ENCODE assay signal across 22 cellular contexts in genomic region chr5:78765756-78766411, GRCh38.
A peak's percentile ranks its signal among the peaks of the same experiment; 100 is the strongest.
DNase-seq lines count a peak whose midpoint lies in the region; ATAC-seq, FAIRE-seq and TF ChIP-seq lines count a peak whose summit lies in the region.
"Had no signal": no experiment of that assay in that cellular context is flagged by ENCODE, and none has a peak within 500 bp of the region (broad histone marks: within the 10 kb centered on the region; RNA-seq: fewer than 3 reads in every experiment).

No MANE protein-coding gene starts in this region.

- TF ChIP-seq POLR2A in heart left ventricle (IDR thresholded peaks at IDR 0.05) = no peak

- no peaks in the 10 kb centered on the region for H3K79me2 ChIP-seq in mesendoderm (ENCODE audit: control insufficient read depth, insufficient read depth, low read length)

- no peak for TF ChIP-seq CTCF in right atrium auricular region (IDR thresholded peaks at IDR 0.05)
- TF ChIP-seq CTCF in heart left ventricle (IDR thresholded peaks at IDR 0.05) = no peak

- WGBS in heart left ventricle, 4 donors = 75 to 82% (median 79%) methylated on average over 7 of the region's 7 CpGs
- WGBS in mesendoderm (ENCODE audit: extremely low coverage, insufficient coverage, low lambda C conversion rate) = no CpG with 5 or more reads among the region's 7 CpGs
- WGBS in small intestine, 3 donors = 16 to 40% (median 36%) methylated on average over 7 of the region's 7 CpGs

- H2BK120ac ChIP-seq in mesendoderm (ENCODE audit: low read depth, low read length) = no peak overlapping the region

- no peak overlapping the region for H3K23ac ChIP-seq in mesendoderm (ENCODE audit: low read length)

- intact Hi-C loops in heart left ventricle (cut with DNase I) = no loop called here

- ATAC-seq in heart left ventricle (no peak), GM19023 (IDR thresholded peaks at IDR 0.05; ENCODE audit: unreplicated experiment) (no peak)
- ATAC-seq: GM23338, HCT116 had no signal

- H3K4me3 ChIP-seq in right atrium auricular region (no peak overlapping the region), heart left ventricle (no peak overlapping the region), mesendoderm (ENCODE audit: low read length) (no peak overlapping the region), small intestine (ENCODE audit: low read depth in 1 of 2, low read length in 2 of 2) (no peak overlapping the region)
- H3K4me3 ChIP-seq: GM23338, PC-9, SJSA1 had no signal

- H3K9ac ChIP-seq in mesendoderm (ENCODE audit: low read length) = no peak overlapping the region
- H3K9ac ChIP-seq: KMS-11 had no signal

- no peak overlapping the region for H3K4me2 ChIP-seq in mesendoderm (ENCODE audit: low read length)
- H3K4me2 ChIP-seq: GM23338, KMS-11, PC-9 had no signal

- H2BK5ac ChIP-seq in mesendoderm (ENCODE audit: low read length) = no peak overlapping the region

- H3K4me1 ChIP-seq in right atrium auricular region = no peaks in the 10 kb centered on the region
- peaks cover 0 to 5% (median 0%) of the 10 kb centered on the region in 12 donors for H3K4me1 ChIP-seq in heart left ventricle
- peaks cover 1% of the 10 kb centered on the region for H3K4me1 ChIP-seq in mesendoderm (ENCODE audit: control insufficient read depth, low read depth, low read length)
- no peaks in the 10 kb centered on the region for H3K4me1 ChIP-seq in small intestine (ENCODE audit: control insufficient read depth in 2 of 2, insufficient read depth in 1 of 2, low read depth in 1 of 2, low read length in 1 of 2)
- H3K4me1 ChIP-seq: SJSA1 had no signal

- no peak overlapping the region for H3K18ac ChIP-seq in mesendoderm (ENCODE audit: low read length)

- FAIRE-seq in small intestine (lab: Jason Lieb, UNC) = no peak
- FAIRE-seq: G401.6 had no signal

- no peaks in the 10 kb centered on the region for H3K27me3 ChIP-seq in right atrium auricular region
- no peaks in the 10 kb centered on the region for H3K27me3 ChIP-seq in heart left ventricle
- no peaks in the 10 kb centered on the region for H3K27me3 ChIP-seq in mesendoderm (ENCODE audit: insufficient read depth, low read length, poor library complexity)
- H3K27me3 ChIP-seq in small intestine (ENCODE audit: control insufficient read depth in 2 of 2, insufficient read depth in 2 of 2, low read length in 2 of 2) = no peaks in the 10 kb centered on the region
- H3K27me3 ChIP-seq: SJSA1 had no signal

- H3K27ac ChIP-seq in right atrium auricular region (no peak overlapping the region), heart left ventricle (peak overlapping the region in 1 of 12 donors; percentile 56), mesendoderm (ENCODE audit: low read depth, low read length) (no peak overlapping the region), small intestine (ENCODE audit: low read depth in 1 of 2, low read length in 1 of 2) (no peak overlapping the region)
- H3K27ac ChIP-seq: 22Rv1, KMS-11, PC-9, SJSA1 had no signal

- H2BK15ac ChIP-seq in mesendoderm (replicated peaks; ENCODE audit: low read depth) = no peak overlapping the region

- DNase-seq in right atrium auricular region (ENCODE audit: low spot score) (peak; percentile 13), heart left ventricle (no peak), mesendoderm (no peak), small intestine (peak; percentile 21), NCI-H345 treated with DMSO at 0.1 percent for 48 hours (lab: John Stamatoyannopoulos, UW; ENCODE audit: unreplicated experiment) (no peak), NK-92 (lab: John Stamatoyannopoulos, UW; ENCODE audit: unreplicated experiment) (no peak)
- DNase-seq in activated CD4-positive, alpha-beta T cell treated with anti-CD3 and anti-CD28 coated beads for 1 hour = no peak
- DNase-seq: CD4-positive, CD25-positive, alpha-beta regulatory T cell; DMS53; NCI-H1048; NCI-H146; NCI-H2081; NCI-H510A; NCI-H774; PC-9 had no signal

- H3K36me3 ChIP-seq in right atrium auricular region = no peaks in the 10 kb centered on the region
- H3K36me3 ChIP-seq in heart left ventricle = no peaks in the 10 kb centered on the region
- no peaks in the 10 kb centered on the region for H3K36me3 ChIP-seq in mesendoderm (ENCODE audit: control insufficient read depth, insufficient read depth, low read length)
- no peaks in the 10 kb centered on the region for H3K36me3 ChIP-seq in small intestine (ENCODE audit: control insufficient read depth in 2 of 2, insufficient read depth in 2 of 2, low read length in 2 of 2)
- H3K36me3 ChIP-seq: SJSA1 had no signal

- H2AK5ac ChIP-seq in mesendoderm (ENCODE audit: low read length) = no peak overlapping the region

- no peaks in the 10 kb centered on the region for H3K9me3 ChIP-seq in right atrium auricular region
- no peaks in the 10 kb centered on the region for H3K9me3 ChIP-seq in heart left ventricle
- H3K9me3 ChIP-seq in small intestine (ENCODE audit: control insufficient read depth, low read depth) = no peaks in the 10 kb centered on the region
- H3K9me3 ChIP-seq: SJSA1 had no signal

- no peak overlapping the region for H4K8ac ChIP-seq in mesendoderm (ENCODE audit: low read depth, low read length)

- no peak overlapping the region for H3K4ac ChIP-seq in mesendoderm (ENCODE audit: low read depth, low read length)

- H3K56ac ChIP-seq in mesendoderm (ENCODE audit: low read length) = peak overlapping the region; percentile 17

- H3K79me1 ChIP-seq in mesendoderm (ENCODE audit: low read length) = no peaks in the 10 kb centered on the region

- H4K5ac ChIP-seq in mesendoderm (ENCODE audit: low read length) = no peak overlapping the region

Comparison
In these comparisons a context has a peak if more than half of its experiments do, and no peak if none do; other contexts are left out.
1. DNase-seq: peak in right atrium auricular region (single experiment) and small intestine (single experiment); none in heart left ventricle (0 of 5), mesendoderm (single experiment), activated CD4-positive, alpha-beta T cell treated with anti-CD3 and anti-CD28 coated beads for 1 hour (single experiment), NCI-H345 treated with DMSO at 0.1 percent for 48 hours (single experiment) and NK-92 (single experiment).